In genomic region chr6:154550778-154551177, GRCh38 we compare ENCODE assay signal across 22 cellular contexts.
"Had no signal": no experiment of that assay in that cellular context is flagged by ENCODE, and none has a peak within 500 bp of the region (broad histone marks: within the 10 kb centered on the region; RNA-seq: fewer than 3 reads in every experiment).

No MANE protein-coding gene starts in this region.

- H3K4me1 ChIP-seq: colonic mucosa had no signal

- H3K9me3 ChIP-seq: colonic mucosa, left ventricle myocardium inferior, lower lobe of right lung, neutrophil, right atrium auricular region, stomach, thoracic aorta, transverse colon had no signal

- H3K4me3 ChIP-seq: colonic mucosa, hepatocyte, left ventricle myocardium inferior, lower lobe of right lung, right atrium auricular region, stomach, thoracic aorta, transverse colon had no signal

- H3K27ac ChIP-seq: colonic mucosa, hepatocyte, left ventricle myocardium inferior, lower lobe of right lung, neutrophil, right atrium auricular region, stomach, thoracic aorta, transverse colon had no signal

- ATAC-seq: left cardiac atrium, lower lobe of right lung had no signal

- H3K36me3 ChIP-seq: colonic mucosa, left ventricle myocardium inferior, lower lobe of right lung, neutrophil, right atrium auricular region, stomach, thoracic aorta, transverse colon had no signal

- DNase-seq: colonic mucosa; dermis blood vessel endothelial cell; erythroblast; foreskin melanocyte; head of caudate nucleus; kidney; left cardiac atrium; left ventricle myocardium inferior; lower lobe of right lung; mesenchymal stem cell; midbrain; posterior cingulate gyrus; small intestine; stimulated activated CD4-positive, alpha-beta T cell treated with anti-CD3 and anti-CD28 coated beads, Interleukin-12 subunit alpha, Interleukin-12 subunit beta, amount 100 ng/mL, for 4 hours; stimulated activated naive CD4-positive, alpha-beta T cell; stomach; substantia nigra; transverse colon had no signal
